In genomic region chr9:33023661-33024060, GRCh38 we compare ENCODE assay signal across 8 cellular contexts. TPM values are rescaled to one million over a fixed set of nuclear protein-coding genes. Genes with fewer than 3 reads are reported as not detected.
DNase-seq lines count a peak whose midpoint lies in the region; ATAC-seq, FAIRE-seq and TF ChIP-seq lines count a peak whose summit lies in the region.

No MANE protein-coding gene starts in this region.

- no peak for ATAC-seq in PC-3
- no peak for ATAC-seq in pancreas

- H3K9me3 Mint-ChIP-seq in Caco-2 (ENCODE audit: unreplicated experiment) = no peaks in the 10 kb centered on the region

- POLR2A ChIA-PET in Caco-2 (lab: Charles Lee) (no interaction called here), PC-3 (lab: Charles Lee; ENCODE audit: unreplicated experiment) (no interaction called here)

- H3K36me3 Mint-ChIP-seq in Caco-2 (ENCODE audit: insufficient read depth, unreplicated experiment) = peaks cover 55% of the 10 kb centered on the region

- H3K9me2 ChIP-seq in PC-3 (replicated peaks; ENCODE audit: low read length) = no peaks in the 10 kb centered on the region

- intact Hi-C loops in Caco-2 (cut with micrococcal nuclease; ENCODE audit: unreplicated experiment) (loop anchor here (2.0 kb wide), 1 partner anchor 21 kb away; no protein-coding TSS in a partner anchor), PC-3 (cut with micrococcal nuclease) (no loop called here), pancreas (cut with DNase I) (no loop called here)

- H3K9me3 ChIP-seq in Caco-2 (no peaks in the 10 kb centered on the region), PC-3 (ENCODE audit: low read length) (no peaks in the 10 kb centered on the region), pancreas (no peaks in the 10 kb centered on the region)

- peaks cover 1% of the 10 kb centered on the region; the same call in 1 of the 2 replicates for H3K36me3 ChIP-seq in Caco-2 (ENCODE audit: control insufficient read depth, insufficient read depth, low read length)
- peaks cover 21% of the 10 kb centered on the region for H3K36me3 ChIP-seq in PC-3 (ENCODE audit: low read depth, low read length)
- no peaks in the 10 kb centered on the region for H3K36me3 ChIP-seq in pancreas

- H3K4me3 ChIP-seq in Caco-2 (ENCODE audit: low read depth, low read length) = peak overlapping the region; percentile 100
- peak overlapping the region; percentile 94 for H3K4me3 ChIP-seq in PC-3 (ENCODE audit: low read length)
- peak overlapping the region; percentile 100 for H3K4me3 ChIP-seq in epithelial cell of proximal tubule (ENCODE audit: low read depth, low read length)
- peak overlapping the region in 3 of 4 donors; percentile 99 to 100 (median 100) for H3K4me3 ChIP-seq in pancreas

- peak overlapping the region; percentile 97 for H3K4me2 ChIP-seq in PC-3 (ENCODE audit: low read length)

- H3K4me1 ChIP-seq in Caco-2 (peaks cover 14% of the 10 kb centered on the region), PC-3 (ENCODE audit: insufficient read depth, low read length) (peaks cover 42% of the 10 kb centered on the region), pancreas (peaks cover 4 to 29% (median 25%) of the 10 kb centered on the region in 3 donors)

- CTCF ChIA-PET in Caco-2 (lab: Charles Lee) (no interaction called here), PC-3 (lab: Charles Lee) (no interaction called here)

- TF ChIP-seq CTCF in Caco-2 (IDR thresholded peaks at IDR 0.05; ENCODE audit: insufficient read depth in 1 of 2, low read depth in 1 of 2, low read length in 1 of 2, severe bottlenecking in 1 of 2, unreplicated experiment in 1 of 2) = no peak
- TF ChIP-seq CTCF in PC-3 (conservative IDR thresholded peaks at IDR 0.05; ENCODE audit: low read depth, low read length) = no peak
- TF ChIP-seq CTCF in epithelial cell of proximal tubule (conservative IDR thresholded peaks at IDR 0.05; ENCODE audit: low read depth, low read length) = no peak
- no peak for TF ChIP-seq CTCF in pancreas (IDR thresholded peaks at IDR 0.05)

- WGBS in pancreas, 2 donors = 79 to 94% methylated on average over 4 of the region's 4 CpGs

- BruUV-seq in Caco-2 (replicated peaks; lab: Mats Ljungman, UMichigan) (TSS peak; percentile 47), PC-3 (replicated peaks; lab: Mats Ljungman, UMichigan) (no TSS peak)

- H3K9ac ChIP-seq in PC-3 (ENCODE audit: low read length) = peak overlapping the region; percentile 96; the same call in 1 of the 2 replicates

- H3K27ac ChIP-seq in PC-3 (ENCODE audit: low read length) (no peak overlapping the region), pancreas (no peak overlapping the region)

- peaks cover 20% of the 10 kb centered on the region for H3K4me1 Mint-ChIP-seq in Caco-2 (ENCODE audit: low read depth, unreplicated experiment)

- H3K4me3 Mint-ChIP-seq in Caco-2 (ENCODE audit: unreplicated experiment) = peak overlapping the region; percentile 86

- H3K27me3 Mint-ChIP-seq in Caco-2 (ENCODE audit: insufficient read depth, unreplicated experiment) = no peaks in the 10 kb centered on the region

- DNase-seq in Caco-2 (no peak), PC-3 (no peak), epithelial cell of proximal tubule (ENCODE audit: low read depth) (no peak), pancreas (no peak), NCI-H2029 treated with DMSO at 0.1 percent for 48 hours (lab: John Stamatoyannopoulos, UW) (no peak), RPMI8226 (no peak), frontal cortex (ENCODE audit: low spot score in 2 of 2) (no peak)
- DNase-seq in effector CD8-positive, alpha-beta T cell (lab: John Stamatoyannopoulos, UW) = no peak

- H2AFZ ChIP-seq in PC-3 (ENCODE audit: low read length) = 0 out of 2 replicates have a peak overlapping the region, but pooled peaks have one; percentile 44

- H3F3A ChIP-seq in PC-3 (ENCODE audit: low read length, unreplicated experiment) = no peaks in the 10 kb centered on the region

- peaks cover 73% of the 10 kb centered on the region for H3K79me2 ChIP-seq in PC-3 (ENCODE audit: low read length)

- FAIRE-seq in pancreas (lab: Jason Lieb, UNC) = no peak
- no peak for FAIRE-seq in frontal cortex (lab: Jason Lieb, UNC)

- H3K27me3 ChIP-seq in Caco-2 (replicated peaks; ENCODE audit: control insufficient read depth, insufficient read depth, low read length) = no peaks in the 10 kb centered on the region
- no peaks in the 10 kb centered on the region for H3K27me3 ChIP-seq in PC-3 (ENCODE audit: low read length)
- H3K27me3 ChIP-seq in pancreas = no peaks in the 10 kb centered on the region

- peaks cover 34% of the 10 kb centered on the region for H4K20me1 ChIP-seq in PC-3 (ENCODE audit: low read length)

- peak overlapping the region; percentile 87 for H3K27ac Mint-ChIP-seq in Caco-2 (ENCODE audit: unreplicated experiment)

RNA-seq across cellular contexts. Expression of gene DNAJA1, which starts 1.4 kb away (rescaled TPM):
- total RNA-seq in Caco-2 (2022) (187 and 198 TPM in 2 replicates), PC-3 (2014; rRNA removed) (109 and 114 TPM in 2 replicates), epithelial cell of proximal tubule (149 and 227 TPM in 2 replicates), pancreas (10 to 100 TPM; 25.1 to 65.5 (median 34.4) TPM), frontal cortex (250 TPM)
- 10 to 100 TPM; 21.2 to 48.2 TPM for polyA plus RNA-seq in pancreas

RNA-seq across cellular contexts. Expression of gene APTX, which starts 22.2 kb away (rescaled TPM):
- 36.8 and 42.5 TPM in 2 replicates for total RNA-seq in Caco-2 (2022)
- 37.5 and 39.1 TPM in 2 replicates for total RNA-seq in PC-3 (2014; rRNA removed)
- total RNA-seq in epithelial cell of proximal tubule = 20.9 and 39.8 TPM in 2 replicates
- 10 to 100 TPM in 5 of 6 donors, 1 to 10 TPM in 1; 8.2 to 13.1 (median 11.8) TPM for total RNA-seq in pancreas
- 10 to 100 TPM; 20.9 to 23.9 TPM for polyA plus RNA-seq in pancreas
- total RNA-seq in frontal cortex = 27.3 TPM

RNA-seq across cellular contexts. Expression of gene SMU1, which starts 52.8 kb away (rescaled TPM):
- total RNA-seq in Caco-2 (2022) (23.6 TPM in 2 replicates), PC-3 (2014; rRNA removed) (17.4 and 17.6 TPM in 2 replicates), epithelial cell of proximal tubule (14.4 and 17.9 TPM in 2 replicates), pancreas (10 to 100 TPM in 1 of 6 donors, 1 to 10 TPM in 5; 4.5 to 10.3 (median 7.0) TPM), frontal cortex (53.4 TPM)
- polyA plus RNA-seq in pancreas = 1 to 10 TPM; 3.5 to 6.5 TPM
